ENCODE assay signal across 9 cellular contexts in the genomic region with DNA sequence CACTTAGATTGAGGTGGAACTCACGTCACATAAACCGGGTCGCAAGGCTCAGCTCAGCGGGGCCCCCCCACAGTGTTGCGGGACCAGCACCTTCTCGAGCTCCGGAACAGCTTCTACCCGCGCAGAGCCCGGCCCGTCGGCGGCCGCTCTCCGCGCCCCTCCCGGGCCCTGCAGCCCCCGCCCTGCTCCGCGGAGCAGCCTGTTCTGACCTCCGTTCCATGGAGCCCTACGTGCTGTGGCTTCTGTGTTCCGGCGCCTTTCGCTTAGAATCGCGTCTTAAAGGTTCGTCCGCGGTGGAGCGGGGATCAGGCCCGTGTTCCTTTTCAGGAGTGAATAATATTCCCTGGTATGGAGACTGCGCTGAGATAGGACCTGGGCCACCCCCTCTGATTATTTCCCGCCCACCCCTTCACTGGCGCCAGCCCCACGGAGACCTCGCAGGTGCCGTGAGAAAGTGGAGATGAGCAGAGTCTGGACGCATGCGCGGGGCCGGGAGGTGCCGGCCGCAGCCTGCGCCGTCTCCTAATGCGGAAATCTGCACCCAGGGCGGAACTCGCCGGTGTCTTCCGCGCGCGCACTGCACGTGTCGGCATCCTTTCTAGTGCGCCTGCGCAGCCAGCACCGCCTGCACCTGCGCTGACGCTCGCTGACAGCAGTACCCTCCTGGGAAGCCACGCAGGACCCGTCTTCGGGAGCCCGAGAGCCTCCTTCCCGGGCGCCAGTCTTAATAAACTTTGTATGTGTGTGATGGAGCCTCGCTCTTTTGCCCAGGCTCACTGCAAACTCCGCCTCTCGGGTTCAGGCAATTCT. TPM values are rescaled to one million over a fixed set of nuclear protein-coding genes. Genes with fewer than 3 reads are reported as not detected.
DNase-seq lines count a peak whose midpoint lies in the region; TF ChIP-seq lines count a peak whose summit lies in the region.
"Had no signal": no experiment of that assay in that cellular context is flagged by ENCODE, and none has a peak within 500 bp of the region (broad histone marks: within the 10 kb centered on the region; RNA-seq: fewer than 3 reads in every experiment).

No MANE protein-coding gene starts in this region.

- no peak overlapping the region for H3K9ac ChIP-seq in mammary epithelial cell (ENCODE audit: insufficient read depth, low read length)

- H3K27me3 Mint-ChIP-seq in MCF 10A (ENCODE audit: insufficient read depth, unreplicated experiment) = no peaks in the 10 kb centered on the region

- H3K4me3 Mint-ChIP-seq in MCF 10A (ENCODE audit: unreplicated experiment) = no peak overlapping the region

- H4K20me1 ChIP-seq in mammary epithelial cell (ENCODE audit: insufficient read depth, low read length) = no peaks in the 10 kb centered on the region

- H3K36me3 ChIP-seq in breast epithelium (no peaks in the 10 kb centered on the region), mammary epithelial cell (ENCODE audit: insufficient read depth, low read length) (no peaks in the 10 kb centered on the region), mesodermal cell (ENCODE audit: control insufficient read depth, insufficient read depth, low read length) (no peaks in the 10 kb centered on the region), tibial nerve (no peaks in the 10 kb centered on the region), adrenal gland (replicated peaks in 1 of 2) (no peaks in the 10 kb centered on the region)

- H3K79me2 ChIP-seq in mammary epithelial cell (ENCODE audit: insufficient read depth, low read length) = no peaks in the 10 kb centered on the region

- peak overlapping the region; percentile 80 for H2AFZ ChIP-seq in mammary epithelial cell (ENCODE audit: low read depth, low read length)

- no peak for TF ChIP-seq EP300 in tibial nerve (IDR thresholded peaks at IDR 0.05)

- POLR2A ChIA-PET in MCF 10A (lab: Yijun Ruan, JAX) = no interaction called here

- H3K4me2 ChIP-seq in mammary epithelial cell (ENCODE audit: insufficient read depth, low read depth, low read length) = peak overlapping the region; percentile 67

- TF ChIP-seq CTCF in breast epithelium (IDR thresholded peaks at IDR 0.05) (no peak), MCF 10A (IDR thresholded peaks at IDR 0.05; ENCODE audit: unreplicated experiment) (no peak), mammary epithelial cell (conservative IDR thresholded peaks at IDR 0.05 in 1 of 2, IDR thresholded peaks at IDR 0.05 in 1 of 2; ENCODE audit: extremely low read depth in 1 of 2, insufficient read depth in 1 of 2, low read depth in 1 of 2, low read length in 2 of 2) (no peak), tibial nerve (IDR thresholded peaks at IDR 0.05) (no peak), adrenal gland (IDR thresholded peaks at IDR 0.05) (no peak)

- no peaks in the 10 kb centered on the region for H3K4me1 Mint-ChIP-seq in MCF 10A (ENCODE audit: insufficient read depth, unreplicated experiment)

- dilution Hi-C loops in mammary epithelial cell (cut with HindIII; ENCODE audit: low sequenced_read_pairs) = no loop called here

- intact Hi-C loops in breast epithelium (cut with DNase I; ENCODE audit: low total_unique reads) (no loop called here), MCF 10A (cut with micrococcal nuclease) (no loop called here), mammary epithelial cell (cut with micrococcal nuclease) (no loop called here), adrenal gland (cut with DNase I) (loop anchor here in 1 of 2 donors (10.0 kb wide), 1 partner anchor 256 kb away; a partner anchor contains a TSS)

- H3K27me3 ChIP-seq in breast epithelium (no peaks in the 10 kb centered on the region), mammary epithelial cell (ENCODE audit: insufficient read depth, low read length) (no peaks in the 10 kb centered on the region), tibial nerve (peaks cover 0 to 5% of the 10 kb centered on the region in 2 donors), adrenal gland (no peaks in the 10 kb centered on the region)

- H3K36me3 Mint-ChIP-seq in MCF 10A (ENCODE audit: insufficient read depth, unreplicated experiment) = peaks cover 8% of the 10 kb centered on the region

- no peak overlapping the region for H3K27ac Mint-ChIP-seq in MCF 10A (ENCODE audit: low read depth, unreplicated experiment)

- H3K27ac ChIP-seq in breast epithelium = no peak overlapping the region
- H3K27ac ChIP-seq in mammary epithelial cell (ENCODE audit: insufficient read depth, low read depth, low read length) = no peak overlapping the region
- H3K27ac ChIP-seq in mesodermal cell (ENCODE audit: low read depth, low read length, severe bottlenecking) = no peak overlapping the region
- no peak overlapping the region for H3K27ac ChIP-seq in tibial nerve
- H3K27ac ChIP-seq in adrenal gland = peak overlapping the region in 1 of 5 donors; percentile 82

- H3K4me3 ChIP-seq in breast epithelium = peak overlapping the region; percentile 38 to 80 (median 56)
- no peak overlapping the region for H3K4me3 ChIP-seq in mammary epithelial cell (replicated peaks in 1 of 3; ENCODE audit: insufficient read depth in 1 of 3, low read depth in 2 of 3, low read length in 3 of 3)
- H3K4me3 ChIP-seq in mesodermal cell (ENCODE audit: extremely low read depth, insufficient read depth, low read length, poor library complexity, severe bottlenecking) = peak overlapping the region; percentile 49
- peak overlapping the region in 3 of 4 donors; percentile 28 to 58 (median 53) for H3K4me3 ChIP-seq in tibial nerve
- H3K4me3 ChIP-seq in adrenal gland = peak overlapping the region in 1 of 4 donors; percentile 82

- in situ Hi-C loops in mammary epithelial cell (cut with MboI; ENCODE audit: low sequenced_read_pairs in 2 of 2) = no loop called here

- no peaks in the 10 kb centered on the region for H3K4me1 ChIP-seq in breast epithelium
- H3K4me1 ChIP-seq in mammary epithelial cell (ENCODE audit: insufficient read depth, low read length) = peaks cover 6% of the 10 kb centered on the region
- no peaks in the 10 kb centered on the region for H3K4me1 ChIP-seq in mesodermal cell (ENCODE audit: control insufficient read depth, insufficient read depth, low read length, poor library complexity, severe bottlenecking)
- peaks cover 0 to 9% (median 6%) of the 10 kb centered on the region in 4 donors for H3K4me1 ChIP-seq in tibial nerve
- H3K4me1 ChIP-seq in adrenal gland (replicated peaks in 1 of 2) = peaks cover 7 to 8% of the 10 kb centered on the region in 2 donors

- 68% methylated on average over 8 of the region's 71 CpGs for WGBS in mammary epithelial cell (ENCODE audit: low coverage, missing lambda C conversion rate)
- WGBS in mesodermal cell (ENCODE audit: insufficient coverage in 2 of 2), 2 experiments = 80 to 86% methylated on average over 60 to 68 of the region's 71 CpGs
- WGBS in tibial nerve, 2 donors = 65 to 70% methylated on average over 66 to 70 of the region's 71 CpGs
- WGBS in adrenal gland, 4 donors = 50 to 80% (median 64%) methylated on average over 24 to 71 of the region's 71 CpGs

- CTCF ChIA-PET in MCF 10A (lab: Yijun Ruan, JAX) (interaction anchor here (0.6 kb wide), 1 partner anchor 492 kb away, joined by 3 read pairs; no protein-coding TSS in a partner anchor), mammary epithelial cell (lab: Charles Lee; ENCODE audit: low non-redundant PET) (no interaction called here)

- no TSS peak for BruUV-seq in MCF 10A (replicated peaks; lab: Mats Ljungman, UMichigan)
- BruUV-seq in mammary epithelial cell (replicated peaks; lab: Mats Ljungman, UMichigan) = no TSS peak

- TF ChIP-seq POLR2A in breast epithelium (IDR thresholded peaks at IDR 0.05) (no peak), tibial nerve (IDR thresholded peaks at IDR 0.05) (no peak), adrenal gland (IDR thresholded peaks at IDR 0.05) (no peak)

- DNase-seq in breast epithelium (ENCODE audit: low spot score in 2 of 2) = peak in 1 of 2 donors; percentile 46
- no peak for DNase-seq in MCF 10A (ENCODE audit: unreplicated experiment)
- DNase-seq in mammary epithelial cell = no peak
- no peak for DNase-seq in tibial nerve (ENCODE audit: low spot score in 2 of 2)
- no peak for DNase-seq in COR-L47 (lab: John Stamatoyannopoulos, UW)
- DNase-seq in NCI-H1105 treated with DMSO at 0.1 percent for 48 hours (lab: John Stamatoyannopoulos, UW) = no peak
- DNase-seq in adrenal gland = no peak
- DNase-seq: NCI-H2081 treated with DMSO at 0.1 percent for 48 hours had no signal

- H3K9me3 Mint-ChIP-seq in MCF 10A (ENCODE audit: unreplicated experiment) = peaks cover 11% of the 10 kb centered on the region

- H3K9me3 ChIP-seq in breast epithelium = peaks cover 0 to 4% of the 10 kb centered on the region in 2 donors
- H3K9me3 ChIP-seq in mammary epithelial cell (replicated peaks; ENCODE audit: insufficient read depth, low read length) = peaks cover 2% of the 10 kb centered on the region
- peaks cover 18% of the 10 kb centered on the region for H3K9me3 ChIP-seq in mesodermal cell (ENCODE audit: control insufficient read depth, low read length)
- H3K9me3 ChIP-seq in tibial nerve = peaks cover 0 to 15% (median 0%) of the 10 kb centered on the region in 4 donors
- peaks cover 0 to 3% (median 0%) of the 10 kb centered on the region in 3 donors for H3K9me3 ChIP-seq in adrenal gland (replicated peaks in 1 of 3)

RNA-seq across cellular contexts. Expression of a gene that starts 30.9 kb away (rescaled TPM):
- total RNA-seq in breast epithelium (10 to 100 TPM; 10.1 to 20.9 (median 12.5) TPM), MCF 10A (2022) (13.5 and 15.8 TPM in 2 replicates), mammary epithelial cell (10 to 100 TPM in 1 of 2 donors, 1 to 10 TPM in 1; 8.5 to 10.2 TPM), tibial nerve (10 to 100 TPM; 11.2 to 26.0 (median 16.2) TPM), adrenal gland (10 to 100 TPM in 4 of 8 donors, 1 to 10 TPM in 4; 3.5 to 20.5 (median 11.5) TPM)
- polyA plus RNA-seq in mammary epithelial cell (4.3 TPM), adrenal gland (1 to 10 TPM; 1.9 to 8.1 (median 3.8) TPM)
- polyA minus RNA-seq in mammary epithelial cell = 6.8 TPM
- 15.9 TPM for polyA plus RNA-seq in mesodermal cell (2013, experiment 1 of 2)
- 15.9 TPM for polyA plus RNA-seq in mesodermal cell (2013, experiment 2 of 2)

RNA-seq across cellular contexts. Expression of a gene that starts 48.1 kb away (rescaled TPM):
- total RNA-seq in breast epithelium = not detected
- total RNA-seq in MCF 10A (2022) = not detected in 2 replicates
- under 1 TPM in 1 of 2 donors, not detected in 1; 0.45 TPM for total RNA-seq in mammary epithelial cell
- polyA plus RNA-seq in mammary epithelial cell = not detected
- polyA minus RNA-seq in mammary epithelial cell = not detected
- 1.2 TPM for polyA plus RNA-seq in mesodermal cell (2013, experiment 1 of 2)
- 1.4 TPM for polyA plus RNA-seq in mesodermal cell (2013, experiment 2 of 2)
- total RNA-seq in tibial nerve = 1 to 10 TPM in 2 of 4 donors, not detected in 2; 1.4 to 3.3 TPM
- 1 to 10 TPM in 3 of 8 donors, under 1 TPM in 2, not detected in 3; 0.28 to 3.2 (median 2.0) TPM for total RNA-seq in adrenal gland
- polyA plus RNA-seq in adrenal gland = 1 to 10 TPM in 1 of 3 donors, under 1 TPM in 1, not detected in 1; 0.72 to 2.9 TPM

Comparison
In these comparisons a context has a peak if more than half of its experiments do, and no peak if none do; other contexts are left out.
1. H3K4me3 ChIP-seq: peak in breast epithelium (3 of 3), mesodermal cell (single experiment) and tibial nerve (3 of 4); none in mammary epithelial cell (0 of 3).